Comparison of ENCODE assay signal across 19 cellular contexts in genomic region chr12:62698701-62699101, GRCh38.
DNase-seq lines count a peak whose midpoint lies in the region; ATAC-seq and TF ChIP-seq lines count a peak whose summit lies in the region.
"Had no signal": no experiment of that assay in that cellular context is flagged by ENCODE, and none has a peak within 500 bp of the region (broad histone marks: within the 10 kb centered on the region; RNA-seq: fewer than 3 reads in every experiment).

No MANE protein-coding gene starts in this region.

- H2AFZ ChIP-seq in GM23338 = no peak overlapping the region

- H3K4me1 ChIP-seq in heart right ventricle (peaks cover 8 to 73% (median 31%) of the 10 kb centered on the region in 9 donors), breast epithelium (peaks cover 6 to 14% of the 10 kb centered on the region in 2 donors), transverse colon (peaks cover 0 to 14% (median 3%) of the 10 kb centered on the region in 4 donors), GM23338 (ENCODE audit: insufficient read depth) (peaks cover 31% of the 10 kb centered on the region)
- H3K4me1 ChIP-seq: colonic mucosa had no signal

- intact Hi-C loops in heart right ventricle (cut with DNase I) = loop anchor here in 2 of 10 donors (2.0 to 10.0 kb wide), 2 partner anchors 54 to 88 kb away; no protein-coding TSS in a partner anchor
- intact Hi-C loops in left ventricle myocardium superior (cut with micrococcal nuclease) = no loop called here
- intact Hi-C loops in breast epithelium (cut with DNase I; ENCODE audit: low total_unique reads) = no loop called here
- intact Hi-C loops in transverse colon (cut with DNase I; ENCODE audit: low total_unique reads) = no loop called here

- H3K27ac ChIP-seq in heart right ventricle = peak overlapping the region in 7 of 10 donors; percentile 12 to 83 (median 47)
- H3K27ac ChIP-seq in breast epithelium = peak overlapping the region; percentile 64 to 80
- H3K27ac ChIP-seq in transverse colon = no peak overlapping the region
- H3K27ac ChIP-seq in GM23338 (ENCODE audit: low read depth) = no peak overlapping the region
- H3K27ac ChIP-seq: colonic mucosa had no signal

- DNase-seq in heart right ventricle = no peak
- DNase-seq in left ventricle myocardium superior = no peak
- DNase-seq in breast epithelium (ENCODE audit: low spot score in 2 of 2) = no peak
- DNase-seq in glomerular visceral epithelial cell (ENCODE audit: extremely low spot score) = peak; percentile 13
- DNase-seq in RKO (ENCODE audit: low spot score) = no peak
- no peak for DNase-seq in transverse colon
- DNase-seq in GM23338 (ENCODE audit: low spot score) = no peak
- no peak for DNase-seq in NOMO-1 (lab: John Stamatoyannopoulos, UW; ENCODE audit: unreplicated experiment in 2 of 2)
- DNase-seq: 8988T, activated B cell treated with CpG ODN at 0.5 μM for 24 hours, colonic mucosa, DND-41, erythroblast, hippocampal formation, mucosa of descending colon, NCI-H1417, small intestine, trophoblast cell had no signal

- H3K9me3 ChIP-seq in heart right ventricle (no peaks in the 10 kb centered on the region), breast epithelium (no peaks in the 10 kb centered on the region), transverse colon (no peaks in the 10 kb centered on the region)
- H3K9me3 ChIP-seq: colonic mucosa, mucosa of descending colon had no signal

- TF ChIP-seq CTCF in heart right ventricle (IDR thresholded peaks at IDR 0.05) (no peak), breast epithelium (IDR thresholded peaks at IDR 0.05) (no peak), transverse colon (IDR thresholded peaks at IDR 0.05) (no peak), GM23338 (conservative IDR thresholded peaks at IDR 0.05; ENCODE audit: low read depth in 2 of 2) (no peak)

- H3K4me1 Mint-ChIP-seq in GM23338 = peaks cover 19% of the 10 kb centered on the region
- H3K4me1 Mint-ChIP-seq: activated B cell treated with CpG ODN at 0.5 μM for 24 hours had no signal

- H3K36me3 ChIP-seq in heart right ventricle (peaks cover 0 to under 1% (median 0%) of the 10 kb centered on the region in 9 donors), breast epithelium (no peaks in the 10 kb centered on the region), transverse colon (no peaks in the 10 kb centered on the region), GM23338 (ENCODE audit: insufficient read depth) (no peaks in the 10 kb centered on the region)
- H3K36me3 ChIP-seq: colonic mucosa had no signal

- no peak for TF ChIP-seq EP300 in transverse colon (IDR thresholded peaks at IDR 0.05; ENCODE audit: low read depth)

- H3K27me3 Mint-ChIP-seq in GM23338 (ENCODE audit: insufficient read depth, low read depth, poor library complexity) = peaks cover 8% of the 10 kb centered on the region

- no peaks in the 10 kb centered on the region for H3K79me2 ChIP-seq in GM23338 (replicated peaks; ENCODE audit: insufficient read depth)

- ATAC-seq in heart right ventricle (no peak), left ventricle myocardium superior (no peak), GM23338 (no peak)
- ATAC-seq: mucosa of descending colon had no signal

- no peaks in the 10 kb centered on the region; the same call in none of the 2 replicates for H3F3A ChIP-seq in GM23338 (replicated peaks; ENCODE audit: low read depth)

- H3K27me3 ChIP-seq in heart right ventricle (no peaks in the 10 kb centered on the region), breast epithelium (no peaks in the 10 kb centered on the region), transverse colon (no peaks in the 10 kb centered on the region), GM23338 (ENCODE audit: insufficient read depth) (no peaks in the 10 kb centered on the region)
- H3K27me3 ChIP-seq: colonic mucosa had no signal

- H3K27ac Mint-ChIP-seq in GM23338 = no peak overlapping the region
- H3K27ac Mint-ChIP-seq: activated B cell treated with CpG ODN at 0.5 μM for 24 hours; T-helper 1 cell treated with Interleukin-12 subunit alpha and Interleukin-12 subunit beta and Interleukin-4 antibody, amounts not matched to agents 30 μg/mL and 1 μg/mL, for 36 hours had no signal

- in situ Hi-C loops in transverse colon (cut with MboI; ENCODE audit: low pct_ligation_motif_present in 1 of 4, low pct_unique_long_range_greater_than_20kb in 1 of 4, low sequenced_read_pairs in 3 of 4) = no loop called here

- H3K4me3 ChIP-seq in heart right ventricle (no peak overlapping the region), breast epithelium (no peak overlapping the region), transverse colon (no peak overlapping the region), GM23338 (no peak overlapping the region)
- H3K4me3 ChIP-seq: colonic mucosa, mucosa of descending colon had no signal

- H3K9me3 Mint-ChIP-seq in GM23338 = no peaks in the 10 kb centered on the region
- H3K9me3 Mint-ChIP-seq: activated B cell treated with CpG ODN at 0.5 μM for 24 hours; T-helper 1 cell treated with Interleukin-12 subunit alpha and Interleukin-12 subunit beta and Interleukin-4 antibody, amounts not matched to agents 30 μg/mL and 1 μg/mL, for 36 hours had no signal

- no peak overlapping the region for H3K4me3 Mint-ChIP-seq in GM23338
- H3K4me3 Mint-ChIP-seq: activated B cell treated with CpG ODN at 0.5 μM for 24 hours; T-helper 1 cell treated with Interleukin-12 subunit alpha and Interleukin-12 subunit beta and Interleukin-4 antibody, amounts not matched to agents 30 μg/mL and 1 μg/mL, for 36 hours had no signal

- H3K4me2 ChIP-seq in GM23338 = no peak overlapping the region

- TF ChIP-seq POLR2A in breast epithelium (IDR thresholded peaks at IDR 0.05) (no peak), transverse colon (IDR thresholded peaks at IDR 0.05) (no peak)

- peaks cover 21% of the 10 kb centered on the region; the same call in 1 of the 2 replicates for H3K9me2 ChIP-seq in GM23338 (ENCODE audit: insufficient read depth)

- H3K36me3 Mint-ChIP-seq in GM23338 (ENCODE audit: low read depth) = peaks cover 7% of the 10 kb centered on the region; the same call in 2 of the 3 replicates

- H4K20me1 ChIP-seq in GM23338 (replicated peaks; ENCODE audit: insufficient read depth) = no peaks in the 10 kb centered on the region

TF ChIP-seq in GM23338, 12 proteins besides CTCF, POLR2A, EP300 and RAD21:
- TF ChIP-seq ZNF114 (CRISPR knock-in tag; IDR thresholded peaks at IDR 0.05) = no peak
- TF ChIP-seq EZH2 (IDR thresholded peaks at IDR 0.05; ENCODE audit: low read depth, unreplicated experiment) = no peak
- no peak for TF ChIP-seq STAT1 (IDR thresholded peaks at IDR 0.05; ENCODE audit: unreplicated experiment)
- TF ChIP-seq, protein P1, sequence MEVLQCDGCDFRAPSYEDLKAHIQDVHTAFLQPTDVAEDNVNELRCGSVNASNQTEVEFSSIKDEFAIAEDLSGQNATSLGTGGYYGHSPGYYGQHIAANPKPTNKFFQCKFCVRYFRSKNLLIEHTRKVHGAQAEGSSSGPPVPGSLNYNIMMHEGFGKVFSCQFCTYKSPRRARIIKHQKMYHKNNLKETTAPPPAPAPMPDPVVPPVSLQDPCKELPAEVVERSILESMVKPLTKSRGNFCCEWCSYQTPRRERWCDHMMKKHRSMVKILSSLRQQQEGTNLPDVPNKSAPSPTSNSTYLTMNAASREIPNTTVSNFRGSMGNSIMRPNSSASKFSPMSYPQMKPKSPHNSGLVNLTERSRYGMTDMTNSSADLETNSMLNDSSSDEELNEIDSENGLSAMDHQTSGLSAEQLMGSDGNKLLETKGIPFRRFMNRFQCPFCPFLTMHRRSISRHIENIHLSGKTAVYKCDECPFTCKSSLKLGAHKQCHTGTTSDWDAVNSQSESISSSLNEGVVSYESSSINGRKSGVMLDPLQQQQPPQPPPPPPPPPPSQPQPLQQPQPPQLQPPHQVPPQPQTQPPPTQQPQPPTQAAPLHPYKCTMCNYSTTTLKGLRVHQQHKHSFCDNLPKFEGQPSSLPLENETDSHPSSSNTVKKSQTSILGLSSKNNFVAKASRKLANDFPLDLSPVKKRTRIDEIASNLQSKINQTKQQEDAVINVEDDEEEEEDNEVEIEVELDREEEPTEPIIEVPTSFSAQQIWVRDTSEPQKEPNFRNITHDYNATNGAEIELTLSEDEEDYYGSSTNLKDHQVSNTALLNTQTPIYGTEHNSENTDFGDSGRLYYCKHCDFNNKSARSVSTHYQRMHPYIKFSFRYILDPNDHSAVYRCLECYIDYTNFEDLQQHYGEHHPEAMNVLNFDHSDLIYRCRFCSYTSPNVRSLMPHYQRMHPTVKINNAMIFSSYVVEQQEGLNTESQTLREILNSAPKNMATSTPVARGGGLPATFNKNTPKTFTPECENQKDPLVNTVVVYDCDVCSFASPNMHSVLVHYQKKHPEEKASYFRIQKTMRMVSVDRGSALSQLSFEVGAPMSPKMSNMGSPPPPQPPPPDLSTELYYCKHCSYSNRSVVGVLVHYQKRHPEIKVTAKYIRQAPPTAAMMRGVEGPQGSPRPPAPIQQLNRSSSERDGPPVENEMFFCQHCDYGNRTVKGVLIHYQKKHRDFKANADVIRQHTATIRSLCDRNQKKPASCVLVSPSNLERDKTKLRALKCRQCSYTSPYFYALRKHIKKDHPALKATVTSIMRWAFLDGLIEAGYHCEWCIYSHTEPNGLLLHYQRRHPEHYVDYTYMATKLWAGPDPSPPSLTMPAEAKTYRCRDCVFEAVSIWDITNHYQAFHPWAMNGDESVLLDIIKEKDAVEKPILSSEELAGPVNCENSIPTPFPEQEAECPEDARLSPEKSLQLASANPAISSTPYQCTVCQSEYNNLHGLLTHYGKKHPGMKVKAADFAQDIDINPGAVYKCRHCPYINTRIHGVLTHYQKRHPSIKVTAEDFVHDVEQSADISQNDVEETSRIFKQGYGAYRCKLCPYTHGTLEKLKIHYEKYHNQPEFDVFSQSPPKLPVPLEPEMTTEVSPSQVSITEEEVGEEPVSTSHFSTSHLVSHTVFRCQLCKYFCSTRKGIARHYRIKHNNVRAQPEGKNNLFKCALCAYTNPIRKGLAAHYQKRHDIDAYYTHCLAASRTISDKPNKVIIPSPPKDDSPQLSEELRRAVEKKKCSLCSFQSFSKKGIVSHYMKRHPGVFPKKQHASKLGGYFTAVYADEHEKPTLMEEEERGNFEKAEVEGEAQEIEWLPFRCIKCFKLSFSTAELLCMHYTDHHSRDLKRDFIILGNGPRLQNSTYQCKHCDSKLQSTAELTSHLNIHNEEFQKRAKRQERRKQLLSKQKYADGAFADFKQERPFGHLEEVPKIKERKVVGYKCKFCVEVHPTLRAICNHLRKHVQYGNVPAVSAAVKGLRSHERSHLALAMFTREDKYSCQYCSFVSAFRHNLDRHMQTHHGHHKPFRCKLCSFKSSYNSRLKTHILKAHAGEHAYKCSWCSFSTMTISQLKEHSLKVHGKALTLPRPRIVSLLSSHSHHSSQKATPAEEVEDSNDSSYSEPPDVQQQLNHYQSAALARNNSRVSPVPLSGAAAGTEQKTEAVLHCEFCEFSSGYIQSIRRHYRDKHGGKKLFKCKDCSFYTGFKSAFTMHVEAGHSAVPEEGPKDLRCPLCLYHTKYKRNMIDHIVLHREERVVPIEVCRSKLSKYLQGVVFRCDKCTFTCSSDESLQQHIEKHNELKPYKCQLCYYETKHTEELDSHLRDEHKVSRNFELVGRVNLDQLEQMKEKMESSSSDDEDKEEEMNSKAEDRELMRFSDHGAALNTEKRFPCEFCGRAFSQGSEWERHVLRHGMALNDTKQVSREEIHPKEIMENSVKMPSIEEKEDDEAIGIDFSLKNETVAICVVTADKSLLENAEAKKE (CRISPR knock-in tag; IDR thresholded peaks at IDR 0.05) = no peak
- no peak for TF ChIP-seq EZH2phosphoT487 (IDR thresholded peaks at IDR 0.05; ENCODE audit: unreplicated experiment)

Comparison
In these comparisons a context has a peak if more than half of its experiments do, and no peak if none do; other contexts are left out.
1. H3K27ac ChIP-seq: peak in heart right ventricle (7 of 10) and breast epithelium (2 of 2); none in transverse colon (0 of 4) and GM23338 (single experiment).